In genomic region chr6:19322691-19323470, GRCh38 we compare ENCODE assay signal across 18 cellular contexts.
DNase-seq lines count a peak whose midpoint lies in the region; ATAC-seq and TF ChIP-seq lines count a peak whose summit lies in the region.
"Had no signal": no experiment of that assay in that cellular context is flagged by ENCODE, and none has a peak within 500 bp of the region (broad histone marks: within the 10 kb centered on the region; RNA-seq: fewer than 3 reads in every experiment).

No MANE protein-coding gene starts in this region.

- H3K27me3 ChIP-seq in PC-3 (ENCODE audit: low read length): no peaks in the 10 kb centered on the region
- no peaks in the 10 kb centered on the region for H3K27me3 ChIP-seq in osteoblast (ENCODE audit: insufficient read depth, low read length)
- H3K27me3 ChIP-seq: hepatocyte, sigmoid colon had no signal

- CTCF ChIA-PET in PC-3 (lab: Charles Lee): interaction anchor here (0.6 to 1.0 kb wide), 2 partner anchors 113 to 529 kb away, joined by 3 read pairs; no protein-coding TSS in a partner anchor

- no peaks in the 10 kb centered on the region for H3K36me3 Mint-ChIP-seq in nephron progenitor cell (ENCODE audit: low read depth)
- H3K36me3 Mint-ChIP-seq: activated CD8-positive, alpha-beta memory T cell treated with anti-CD3 and anti-CD28 coated beads, Interleukin-2, amount 10 ng/mL, durations not matched to agents 7 days and 5 days; mesothelial cell of epicardium had no signal

- H3K4me3 ChIP-seq in PC-3 (ENCODE audit: low read length) (no peak overlapping the region), epithelial cell of proximal tubule (ENCODE audit: low read depth, low read length) (no peak overlapping the region), osteoblast (ENCODE audit: insufficient read depth, low read length) (no peak overlapping the region)
- H3K4me3 ChIP-seq: hepatocyte, sigmoid colon had no signal

- no peaks in the 10 kb centered on the region for H4K20me1 ChIP-seq in PC-3 (ENCODE audit: low read length)
- H4K20me1 ChIP-seq in osteoblast (ENCODE audit: insufficient read depth, low read length): no peaks in the 10 kb centered on the region

- intact Hi-C loops in PC-3 (cut with micrococcal nuclease): loop anchor here (1.0 kb wide), 2 partner anchors 119 to 299 kb away; no protein-coding TSS in a partner anchor

- no peak overlapping the region for H3K4me2 ChIP-seq in PC-3 (ENCODE audit: low read length)
- H3K4me2 ChIP-seq in osteoblast (ENCODE audit: insufficient read depth, low read length): peak overlapping the region; percentile 11
- H3K4me2 ChIP-seq: hepatocyte had no signal

- H3K27ac Mint-ChIP-seq in nephron progenitor cell: no peak overlapping the region
- H3K27ac Mint-ChIP-seq: activated CD8-positive, alpha-beta memory T cell treated with anti-CD3 and anti-CD28 coated beads, Interleukin-2, amount 10 ng/mL, durations not matched to agents 7 days and 5 days; B cell; mesothelial cell of epicardium had no signal

- H2AFZ ChIP-seq in PC-3 (ENCODE audit: low read length) (no peak overlapping the region), osteoblast (ENCODE audit: low read length) (no peak overlapping the region)
- H2AFZ ChIP-seq: hepatocyte had no signal

- H3K27me3 Mint-ChIP-seq in nephron progenitor cell (ENCODE audit: low read depth, poor library complexity): no peaks in the 10 kb centered on the region
- H3K27me3 Mint-ChIP-seq: activated CD8-positive, alpha-beta memory T cell treated with anti-CD3 and anti-CD28 coated beads, Interleukin-2, amount 10 ng/mL, durations not matched to agents 7 days and 5 days; B cell had no signal

- no peaks in the 10 kb centered on the region for H3K9me3 Mint-ChIP-seq in nephron progenitor cell
- H3K9me3 Mint-ChIP-seq: mesothelial cell of epicardium had no signal

- no peak overlapping the region for H3K9ac ChIP-seq in PC-3 (ENCODE audit: low read length)

- H3K36me3 ChIP-seq in PC-3 (ENCODE audit: low read depth, low read length) (no peaks in the 10 kb centered on the region), osteoblast (ENCODE audit: insufficient read depth, low read length) (no peaks in the 10 kb centered on the region)
- H3K36me3 ChIP-seq: sigmoid colon had no signal

- peaks cover 19% of the 10 kb centered on the region for H3K4me1 Mint-ChIP-seq in nephron progenitor cell
- H3K4me1 Mint-ChIP-seq: activated CD8-positive, alpha-beta memory T cell treated with anti-CD3 and anti-CD28 coated beads, Interleukin-2, amount 10 ng/mL, durations not matched to agents 7 days and 5 days; B cell had no signal

- DNase-seq in COLO829 (ENCODE audit: low spot score): peak; percentile 35
- DNase-seq in PC-3: peak; percentile 48
- no peak for DNase-seq in epithelial cell of proximal tubule (ENCODE audit: low read depth)
- DNase-seq in osteoblast (ENCODE audit: insufficient read length, low spot score, missing footprints): no peak
- no peak for DNase-seq in T1000 (lab: John Stamatoyannopoulos, UW)
- no peak for DNase-seq in nephron progenitor cell
- no peak for DNase-seq in activated CD4-positive, CD25-positive, alpha-beta regulatory T cell (lab: John Stamatoyannopoulos, UW)
- DNase-seq: activated CD8-positive, alpha-beta memory T cell treated with anti-CD3 and anti-CD28 coated beads, Interleukin-2, amount 10 ng/mL, durations not matched to agents 7 days and 5 days; activated gamma-delta T cell treated with Interleukin-2 at 50 U/mL for 16 hours; aorta; kidney glomerular epithelial cell; NCI-H1092 treated with DMSO at 0.1 percent for 48 hours; sigmoid colon had no signal

- POLR2A ChIA-PET in PC-3 (lab: Charles Lee; ENCODE audit: unreplicated experiment): interaction anchor here (0.5 kb wide), 1 partner anchor 105 kb away, joined by 3 read pairs; no protein-coding TSS in a partner anchor

- H3K4me1 ChIP-seq in PC-3 (ENCODE audit: insufficient read depth, low read length) (no peaks in the 10 kb centered on the region), osteoblast (ENCODE audit: insufficient read depth, low read length) (peaks cover 2% of the 10 kb centered on the region)

- H3F3A ChIP-seq in PC-3 (ENCODE audit: low read length, unreplicated experiment): no peaks in the 10 kb centered on the region

- ATAC-seq in PC-3 (no peak), GM21526 (IDR thresholded peaks at IDR 0.05; ENCODE audit: low FRiP score, unreplicated experiment) (no peak)
- ATAC-seq: activated CD8-positive, alpha-beta memory T cell treated with anti-CD3 and anti-CD28 coated beads, Interleukin-2, amount 10 ng/mL, durations not matched to agents 7 days and 5 days had no signal

- TF ChIP-seq CTCF in PC-3 (conservative IDR thresholded peaks at IDR 0.05; ENCODE audit: low read depth, low read length): peak; percentile 57
- peak; percentile 53 for TF ChIP-seq CTCF in epithelial cell of proximal tubule (conservative IDR thresholded peaks at IDR 0.05; ENCODE audit: low read depth, low read length)
- TF ChIP-seq CTCF in osteoblast (IDR thresholded peaks at IDR 0.05; ENCODE audit: extremely low read depth, low read depth, low read length): peak; percentile 31
- TF ChIP-seq CTCF in nephron progenitor cell (IDR thresholded peaks at IDR 0.05): no peak

- H3K4me3 Mint-ChIP-seq in nephron progenitor cell: no peak overlapping the region
- H3K4me3 Mint-ChIP-seq: activated CD8-positive, alpha-beta memory T cell treated with anti-CD3 and anti-CD28 coated beads, Interleukin-2, amount 10 ng/mL, durations not matched to agents 7 days and 5 days; B cell; mesothelial cell of epicardium had no signal

- H3K79me2 ChIP-seq in PC-3 (ENCODE audit: low read length) (no peaks in the 10 kb centered on the region), osteoblast (ENCODE audit: insufficient read depth, low read length) (no peaks in the 10 kb centered on the region)
- H3K79me2 ChIP-seq: hepatocyte had no signal

- H3K9me3 ChIP-seq in PC-3 (ENCODE audit: low read length) (no peaks in the 10 kb centered on the region), osteoblast (ENCODE audit: low read depth, low read length) (no peaks in the 10 kb centered on the region)
- H3K9me3 ChIP-seq: sigmoid colon had no signal

- H3K9me2 ChIP-seq in PC-3 (replicated peaks; ENCODE audit: low read length): no peaks in the 10 kb centered on the region

- H3K27ac ChIP-seq in PC-3 (ENCODE audit: low read length): no peak overlapping the region
- no peak overlapping the region for H3K27ac ChIP-seq in osteoblast (ENCODE audit: low read depth, low read length)
- H3K27ac ChIP-seq: epithelial cell of prostate, hepatocyte had no signal

- BruUV-seq in PC-3 (replicated peaks; lab: Mats Ljungman, UMichigan): no TSS peak

Comparison
In these comparisons a context has a peak if more than half of its experiments do, and no peak if none do; other contexts are left out.
1. DNase-seq: peak in COLO829 (single experiment) and PC-3 (single experiment); none in epithelial cell of proximal tubule (single experiment), osteoblast (single experiment), T1000 (single experiment), nephron progenitor cell (single experiment) and activated CD4-positive, CD25-positive, alpha-beta regulatory T cell (0 of 4).